ENCODE assay signal across 12 cellular contexts in the genomic region with DNA sequence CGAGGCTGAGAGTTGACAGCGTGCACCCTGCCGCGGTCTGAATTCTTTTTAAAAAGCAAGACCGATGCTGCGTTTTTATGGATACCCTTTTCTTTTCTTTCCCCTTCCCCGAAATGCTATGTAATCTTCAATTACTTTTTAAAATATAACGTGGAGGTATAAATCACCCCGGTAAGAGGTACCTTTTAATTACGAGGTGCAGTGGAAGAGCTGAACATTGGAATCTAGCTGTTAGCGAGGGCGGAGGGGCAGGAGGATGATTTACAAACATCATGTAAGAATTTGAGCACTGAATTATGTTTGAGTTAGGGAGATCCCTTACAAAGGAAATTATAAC. TPM values are rescaled to one million over a fixed set of nuclear protein-coding genes. Genes with fewer than 3 reads are reported as not detected.
DNase-seq lines count a peak whose midpoint lies in the region; ATAC-seq and TF ChIP-seq lines count a peak whose summit lies in the region.
"Had no signal": no experiment of that assay in that cellular context is flagged by ENCODE, and none has a peak within 500 bp of the region (broad histone marks: within the 10 kb centered on the region; RNA-seq: fewer than 3 reads in every experiment).

No MANE protein-coding gene starts in this region.

- no peak for TF ChIP-seq CTCF in ascending aorta (IDR thresholded peaks at IDR 0.05)
- TF ChIP-seq CTCF in tibial artery (IDR thresholded peaks at IDR 0.05) = no peak

- H3K9me3 ChIP-seq in ascending aorta (peaks cover 0 to 2% of the 10 kb centered on the region in 2 donors), tibial artery (peaks cover 0 to 4% (median 0%) of the 10 kb centered on the region in 3 donors)

- H2BK5ac ChIP-seq in mesendoderm (ENCODE audit: low read length) = no peak overlapping the region

- H2BK15ac ChIP-seq in mesendoderm (replicated peaks; ENCODE audit: low read depth) = no peak overlapping the region

- no peak overlapping the region for H2AK5ac ChIP-seq in mesendoderm (ENCODE audit: low read length)

- H4K8ac ChIP-seq in mesendoderm (ENCODE audit: low read depth, low read length) = no peak overlapping the region

- H3K27ac ChIP-seq in ascending aorta (no peak overlapping the region), mesendoderm (ENCODE audit: low read depth, low read length) (no peak overlapping the region), tibial artery (no peak overlapping the region)

- no peak overlapping the region for H3K18ac ChIP-seq in mesendoderm (ENCODE audit: low read length)

- no peaks in the 10 kb centered on the region for H3K27me3 ChIP-seq in ascending aorta
- H3K27me3 ChIP-seq in mesendoderm (ENCODE audit: insufficient read depth, low read length, poor library complexity) = peaks cover 14% of the 10 kb centered on the region
- H3K27me3 ChIP-seq in tibial artery = peaks cover 0 to 54% of the 10 kb centered on the region in 2 donors

- H3K56ac ChIP-seq in mesendoderm (ENCODE audit: low read length) = no peak overlapping the region

- intact Hi-C loops in ascending aorta (cut with DNase I) = loop anchor here (5.0 to 10.0 kb wide), 2 partner anchors 51 to 139 kb away; no protein-coding TSS in a partner anchor
- intact Hi-C loops in tibial artery (cut with DNase I; ENCODE audit: low total_unique reads) = no loop called here

- peak overlapping the region; percentile 42 to 61 for H3K4me3 ChIP-seq in ascending aorta
- H3K4me3 ChIP-seq in mesendoderm (ENCODE audit: low read length) = no peak overlapping the region
- peak overlapping the region; percentile 38 to 50 for H3K4me3 ChIP-seq in tibial artery

- H4K5ac ChIP-seq in mesendoderm (ENCODE audit: low read length) = no peak overlapping the region

- peak; percentile 78 for DNase-seq in NCI-H526 treated with DMSO at 0.1 percent for 48 hours (lab: John Stamatoyannopoulos, UW)
- no peak for DNase-seq in NCI-H526 (lab: John Stamatoyannopoulos, UW)
- no peak for DNase-seq in ascending aorta (ENCODE audit: low spot score in 2 of 2)
- no peak for DNase-seq in mesendoderm
- no peak for DNase-seq in tibial artery
- no peak for DNase-seq in middle frontal gyrus (ENCODE audit: extremely low spot score, low spot score)
- DNase-seq in activated CD8-positive, alpha-beta memory T cell treated with anti-CD3 and anti-CD28 coated beads, Interleukin-2, amount 50 U/mL, for 4 hours = no peak
- DNase-seq: activated T-cell treated with anti-CD3 and anti-CD28 coated beads, Interleukin-2, amount 50 U/mL, for 1 hour; stimulated activated CD8-positive, alpha-beta memory T cell treated with anti-CD3 and anti-CD28 coated beads, Interleukin-4, amount 100 ng/mL, for 48 hours; T-helper 17 cell had no signal

- no peak overlapping the region for H3K9ac ChIP-seq in mesendoderm (ENCODE audit: low read length)

- H3K4ac ChIP-seq in mesendoderm (ENCODE audit: low read depth, low read length) = no peak overlapping the region

- H3K36me3 ChIP-seq in ascending aorta (no peaks in the 10 kb centered on the region), mesendoderm (ENCODE audit: control insufficient read depth, insufficient read depth, low read length) (no peaks in the 10 kb centered on the region), tibial artery (no peaks in the 10 kb centered on the region)

- no CpG with 5 or more reads among the region's 12 CpGs for WGBS in mesendoderm (ENCODE audit: extremely low coverage, insufficient coverage, low lambda C conversion rate)

- H3K4me2 ChIP-seq in mesendoderm (ENCODE audit: low read length) = peak overlapping the region; percentile 66

- H3K4me1 ChIP-seq in ascending aorta (no peaks in the 10 kb centered on the region), mesendoderm (ENCODE audit: control insufficient read depth, low read depth, low read length) (peaks cover 2% of the 10 kb centered on the region), tibial artery (peaks cover 0 to 12% (median 4%) of the 10 kb centered on the region in 4 donors)

- H2BK120ac ChIP-seq in mesendoderm (ENCODE audit: low read depth, low read length) = no peak overlapping the region

- H3K79me2 ChIP-seq in mesendoderm (ENCODE audit: control insufficient read depth, insufficient read depth, low read length) = no peaks in the 10 kb centered on the region

- H3K23ac ChIP-seq in mesendoderm (ENCODE audit: low read length) = no peak overlapping the region

- no peak for ATAC-seq in HG02588 (IDR thresholded peaks at IDR 0.05; ENCODE audit: unreplicated experiment)
- ATAC-seq: HepG2, T-helper 17 cell had no signal

- H3K79me1 ChIP-seq in mesendoderm (ENCODE audit: low read length) = no peaks in the 10 kb centered on the region

RNA-seq across cellular contexts. Expression of a gene that starts 1.2 kb away (rescaled TPM):
- 15.4 TPM for total RNA-seq in ascending aorta
- 0.56 TPM for polyA plus RNA-seq in mesendoderm (2013, experiment 1 of 2)
- 0.48 TPM for polyA plus RNA-seq in mesendoderm (2013, experiment 2 of 2)
- total RNA-seq: HepG2 had no signal
- polyA plus RNA-seq: HepG2 had no signal
